8 cellular contexts compared by ENCODE assay signal in genomic region chr1:246608616-246609376, GRCh38. TPM values are rescaled to one million over a fixed set of nuclear protein-coding genes. Genes with fewer than 3 reads are reported as not detected.
A peak's percentile ranks its signal among the peaks of the same experiment; 100 is the strongest.
DNase-seq lines count a peak whose midpoint lies in the region; ATAC-seq and TF ChIP-seq lines count a peak whose summit lies in the region.

No MANE protein-coding gene starts in this region.

- no peaks in the 10 kb centered on the region for H3K27me3 Mint-ChIP-seq in CD4-positive, CD25-positive, alpha-beta regulatory T cell

- peaks cover 28% of the 10 kb centered on the region for H3K4me1 ChIP-seq in CD4-positive, CD25-positive, alpha-beta regulatory T cell (ENCODE audit: control insufficient read depth, insufficient read depth, low read length, poor library complexity, severe bottlenecking)
- peaks cover 59% of the 10 kb centered on the region for H3K4me1 ChIP-seq in left ventricle myocardium inferior

- H3K27ac Mint-ChIP-seq in CD4-positive, CD25-positive, alpha-beta regulatory T cell = peak overlapping the region; percentile 64 to 91 (median 81)
- H3K27ac Mint-ChIP-seq in activated naive CD4-positive, alpha-beta T cell treated with anti-CD3 and anti-CD28 coated beads, Interleukin-2, amount 50 U/mL, for 72 hours = peak overlapping the region; percentile 46 to 66

- peaks cover 18 to 77% (median 56%) of the 10 kb centered on the region in 4 donors for H3K4me1 Mint-ChIP-seq in CD4-positive, CD25-positive, alpha-beta regulatory T cell

- peak overlapping the region; percentile 33 for H3K27ac ChIP-seq in CD4-positive, CD25-positive, alpha-beta regulatory T cell (ENCODE audit: insufficient read depth, low read length, poor library complexity, severe bottlenecking)
- H3K27ac ChIP-seq in left ventricle myocardium inferior (replicated peaks) = peak overlapping the region; percentile 76

- peak; percentile 44 for TF ChIP-seq CTCF in left ventricle myocardium inferior (IDR thresholded peaks at IDR 0.05; ENCODE audit: borderline replicate concordance)

- peaks cover 2% of the 10 kb centered on the region for H3K36me3 ChIP-seq in CD4-positive, CD25-positive, alpha-beta regulatory T cell (ENCODE audit: control insufficient read depth, insufficient read depth, low read length)
- H3K36me3 ChIP-seq in left ventricle myocardium inferior = no peaks in the 10 kb centered on the region

- H3K27me3 ChIP-seq in CD4-positive, CD25-positive, alpha-beta regulatory T cell (ENCODE audit: control insufficient read depth, insufficient read depth, low read length) = no peaks in the 10 kb centered on the region
- H3K27me3 ChIP-seq in left ventricle myocardium inferior (ENCODE audit: low read depth) = no peaks in the 10 kb centered on the region

- intact Hi-C loops in left ventricle myocardium inferior (cut with micrococcal nuclease) = no loop called here

- H3K4me3 Mint-ChIP-seq in CD4-positive, CD25-positive, alpha-beta regulatory T cell = peak overlapping the region; percentile 22 to 44 (median 32)

- peak in 1 of 3 donors; percentile 56 for DNase-seq in CD4-positive, CD25-positive, alpha-beta regulatory T cell
- peak; percentile 6 for DNase-seq in NCI-H2227 treated with DMSO at 0.1 percent for 48 hours (lab: John Stamatoyannopoulos, UW)
- peak in 1 of 2 donors; percentile 23 for DNase-seq in activated naive CD4-positive, alpha-beta T cell treated with anti-CD3 and anti-CD28 coated beads, Interleukin-2, amount 50 U/mL, for 72 hours (ENCODE audit: low spot score in 2 of 2)
- peak; percentile 61 for DNase-seq in left ventricle myocardium inferior
- peak; percentile 82 for DNase-seq in skeletal muscle cell (ENCODE audit: low read depth)

- H3K9me3 ChIP-seq in CD4-positive, CD25-positive, alpha-beta regulatory T cell (ENCODE audit: control insufficient read depth in 2 of 2, low read length in 2 of 2) = no peaks in the 10 kb centered on the region
- H3K9me3 ChIP-seq in left ventricle myocardium inferior (replicated peaks) = no peaks in the 10 kb centered on the region

- peak overlapping the region; percentile 37 for H3K4me3 ChIP-seq in CD4-positive, CD25-positive, alpha-beta regulatory T cell (ENCODE audit: low read depth, low read length)
- H3K4me3 ChIP-seq in left ventricle myocardium inferior (peak overlapping the region; percentile 21), skeletal muscle cell (ENCODE audit: low read depth, low read length) (no peak overlapping the region)

- no peaks in the 10 kb centered on the region for H3K9me3 Mint-ChIP-seq in CD4-positive, CD25-positive, alpha-beta regulatory T cell
- H3K9me3 Mint-ChIP-seq in activated naive CD4-positive, alpha-beta T cell treated with anti-CD3 and anti-CD28 coated beads, Interleukin-2, amount 50 U/mL, for 72 hours = peaks cover 0 to 4% of the 10 kb centered on the region in 2 donors

- peak; percentile 55 to 63 for ATAC-seq in CD4-positive, CD25-positive, alpha-beta regulatory T cell (ENCODE audit: low read depth in 2 of 2)
- ATAC-seq in GM21447 (IDR thresholded peaks at IDR 0.05; ENCODE audit: unreplicated experiment) = peak; percentile 74
- peak; percentile 87 to 91 for ATAC-seq in activated naive CD4-positive, alpha-beta T cell treated with anti-CD3 and anti-CD28 coated beads, Interleukin-2, amount 50 U/mL, for 72 hours
- ATAC-seq in GM19023 (IDR thresholded peaks at IDR 0.05; ENCODE audit: unreplicated experiment) = no peak
- no peak for ATAC-seq in HG03045 (IDR thresholded peaks at IDR 0.05; ENCODE audit: unreplicated experiment)

- H3K36me3 Mint-ChIP-seq in CD4-positive, CD25-positive, alpha-beta regulatory T cell = peaks cover 9% of the 10 kb centered on the region
- H3K36me3 Mint-ChIP-seq in activated naive CD4-positive, alpha-beta T cell treated with anti-CD3 and anti-CD28 coated beads, Interleukin-2, amount 50 U/mL, for 72 hours = peaks cover 0 to 24% of the 10 kb centered on the region in 2 donors

RNA-seq across cellular contexts. Expression of gene CNST, which starts 42.5 kb away (rescaled TPM):
- total RNA-seq in CD4-positive, CD25-positive, alpha-beta regulatory T cell = 115 TPM
- 10 to 100 TPM; 54.4 to 78.4 (median 62.6) TPM for polyA plus RNA-seq in CD4-positive, CD25-positive, alpha-beta regulatory T cell
- 10 to 100 TPM; 27.2 to 40.7 TPM for total RNA-seq in activated naive CD4-positive, alpha-beta T cell treated with anti-CD3 and anti-CD28 coated beads, Interleukin-2, amount 50 U/mL, for 72 hours
- 18.9 TPM for total RNA-seq in left ventricle myocardium inferior

RNA-seq across cellular contexts. Expression of gene TFB2M, which starts 42.7 kb away (rescaled TPM):
- 15.2 TPM for total RNA-seq in CD4-positive, CD25-positive, alpha-beta regulatory T cell
- 10 to 100 TPM; 15.4 to 21.8 (median 20.6) TPM for polyA plus RNA-seq in CD4-positive, CD25-positive, alpha-beta regulatory T cell
- 10 to 100 TPM; 11.9 to 17.6 TPM for total RNA-seq in activated naive CD4-positive, alpha-beta T cell treated with anti-CD3 and anti-CD28 coated beads, Interleukin-2, amount 50 U/mL, for 72 hours
- total RNA-seq in left ventricle myocardium inferior = 18.3 TPM

Comparison
In these comparisons a context has a peak if more than half of its experiments do, and no peak if none do; other contexts are left out.
1. ATAC-seq: peak in CD4-positive, CD25-positive, alpha-beta regulatory T cell (2 of 2), GM21447 (single experiment) and activated naive CD4-positive, alpha-beta T cell treated with anti-CD3 and anti-CD28 coated beads, Interleukin-2, amount 50 U/mL, for 72 hours (2 of 2); none in GM19023 (single experiment) and HG03045 (single experiment).